Comparison of ENCODE assay signal across 14 cellular contexts in the genomic region with DNA sequence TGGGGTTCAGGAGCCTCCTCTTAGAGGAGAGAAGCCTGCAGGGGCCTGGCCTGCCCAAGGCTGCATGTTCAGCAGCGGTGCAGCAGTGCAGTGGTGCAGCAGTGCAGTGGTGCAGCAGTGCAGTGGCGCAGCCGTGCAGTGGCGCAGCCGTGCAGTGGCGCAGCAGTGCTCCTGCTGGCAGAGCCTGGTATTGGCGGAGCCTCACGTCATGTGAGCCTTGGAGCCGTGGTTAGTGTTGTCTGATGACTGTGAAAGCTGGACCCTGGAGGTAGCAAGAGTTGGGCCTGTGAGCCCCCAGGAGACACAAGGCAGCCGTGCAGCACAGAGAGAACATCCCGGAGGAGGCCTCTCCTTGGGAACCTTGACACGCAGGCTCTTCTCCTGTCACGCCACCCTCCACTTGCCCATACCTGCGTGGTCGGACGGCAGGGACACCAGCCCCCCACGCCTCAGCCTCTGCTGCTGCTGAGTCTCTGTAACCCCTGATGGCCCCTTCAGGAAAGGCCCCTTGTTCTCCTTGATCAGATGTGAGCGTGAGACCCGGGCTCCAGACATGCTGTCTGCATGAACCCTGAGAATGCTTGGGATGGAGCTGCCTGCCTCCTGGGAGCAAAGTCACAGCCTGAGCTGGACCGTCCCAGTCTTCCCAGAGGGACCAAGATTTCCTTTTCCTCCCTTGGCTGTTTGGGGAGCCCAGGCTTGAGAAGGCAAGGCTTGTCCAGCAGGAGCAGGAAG.
DNase-seq lines count a peak whose midpoint lies in the region; ATAC-seq and TF ChIP-seq lines count a peak whose summit lies in the region.
"Had no signal": no experiment of that assay in that cellular context is flagged by ENCODE, and none has a peak within 500 bp of the region (broad histone marks: within the 10 kb centered on the region; RNA-seq: fewer than 3 reads in every experiment).

No MANE protein-coding gene starts in this region.

- no peak overlapping the region for H3K27ac ChIP-seq in right atrium auricular region
- no peak overlapping the region for H3K27ac ChIP-seq in OCI-LY7 (ENCODE audit: low read depth, low read length, poor library complexity, severe bottlenecking)
- H3K27ac ChIP-seq in hepatocyte: no peak overlapping the region
- H3K27ac ChIP-seq: body of pancreas, esophagus muscularis mucosa, heart left ventricle had no signal

- H4K20me1 ChIP-seq in OCI-LY7 (ENCODE audit: insufficient read depth, low read length): no peaks in the 10 kb centered on the region
- H4K20me1 ChIP-seq in hepatocyte (ENCODE audit: insufficient read depth, poor library complexity, severe bottlenecking): no peaks in the 10 kb centered on the region

- H3K4me1 ChIP-seq in right atrium auricular region: no peaks in the 10 kb centered on the region
- no peaks in the 10 kb centered on the region for H3K4me1 ChIP-seq in OCI-LY7 (ENCODE audit: insufficient read depth, low read length, poor library complexity, severe bottlenecking)
- H3K4me1 ChIP-seq in hepatocyte (ENCODE audit: insufficient read depth): no peaks in the 10 kb centered on the region
- H3K4me1 ChIP-seq: body of pancreas, esophagus muscularis mucosa, heart left ventricle had no signal

- H3K36me3 ChIP-seq in right atrium auricular region (no peaks in the 10 kb centered on the region), OCI-LY7 (ENCODE audit: insufficient read depth, low read length) (no peaks in the 10 kb centered on the region), hepatocyte (replicated peaks; ENCODE audit: insufficient read depth, low read depth) (no peaks in the 10 kb centered on the region)
- H3K36me3 ChIP-seq: esophagus muscularis mucosa, heart left ventricle had no signal

- H3K4me1 Mint-ChIP-seq in type B pancreatic cell (ENCODE audit: unreplicated experiment): peaks cover 6% of the 10 kb centered on the region

- H3K4me2 ChIP-seq in OCI-LY7 (ENCODE audit: low read length): no peak overlapping the region
- H3K4me2 ChIP-seq in hepatocyte: no peak overlapping the region
- H3K4me2 ChIP-seq: smooth muscle cell had no signal

- BruUV-seq in OCI-LY7 (replicated peaks; lab: Mats Ljungman, UMichigan): no TSS peak

- no peak overlapping the region for H2AFZ ChIP-seq in OCI-LY7 (ENCODE audit: low read length)
- H2AFZ ChIP-seq in hepatocyte: no peak overlapping the region

- no peaks in the 10 kb centered on the region for H3K36me3 Mint-ChIP-seq in type B pancreatic cell

- H3K27me3 ChIP-seq in right atrium auricular region (no peaks in the 10 kb centered on the region), hepatocyte (no peaks in the 10 kb centered on the region)
- H3K27me3 ChIP-seq: body of pancreas had no signal

- H3K27ac Mint-ChIP-seq in type B pancreatic cell: no peak overlapping the region

- H3K4me3 ChIP-seq in right atrium auricular region (no peak overlapping the region), OCI-LY7 (ENCODE audit: low read depth, low read length, poor library complexity, severe bottlenecking) (no peak overlapping the region), hepatocyte (no peak overlapping the region)
- H3K4me3 ChIP-seq: body of pancreas, esophagus muscularis mucosa, heart left ventricle, smooth muscle cell had no signal

- WGBS in hepatocyte (ENCODE audit: low lambda C conversion rate, missing lambda C conversion rate): 92% methylated on average over 20 of the region's 20 CpGs

- H3K9me2 ChIP-seq in OCI-LY7 (ENCODE audit: insufficient read depth, low read length) (no peaks in the 10 kb centered on the region), hepatocyte (replicated peaks; ENCODE audit: insufficient read depth) (no peaks in the 10 kb centered on the region)

- intact Hi-C loops in Right ventricle myocardium superior (cut with DNase I): no loop called here
- intact Hi-C loops in OCI-LY7 (cut with micrococcal nuclease; ENCODE audit: unreplicated experiment): no loop called here

- DNase-seq in Right ventricle myocardium superior: peak; percentile 11
- DNase-seq in right atrium auricular region (ENCODE audit: low spot score): no peak
- DNase-seq in OCI-LY7 (ENCODE audit: low spot score): peak; percentile 4
- DNase-seq in hepatocyte (ENCODE audit: low spot score): peak; percentile 2
- no peak for DNase-seq in type B pancreatic cell (ENCODE audit: extremely low spot score, unreplicated experiment)
- no peak for DNase-seq in NCI-H2196 (lab: John Stamatoyannopoulos, UW; ENCODE audit: unreplicated experiment)
- no peak for DNase-seq in medulla oblongata (ENCODE audit: extremely low spot score)
- DNase-seq in stimulated activated CD4-positive, alpha-beta T cell treated with anti-CD3 and anti-CD28 coated beads, Interleukin-4, amount 100 ng/mL, for 24 hours: no peak
- DNase-seq: activated naive CD4-positive, alpha-beta T cell treated with anti-CD3 and anti-CD28 coated beads, Interleukin-2, amount 50 U/mL, for 16 hours; body of pancreas; stimulated activated naive CD4-positive, alpha-beta T cell treated with Interleukin-2 at 50 U/mL for 16 hours had no signal

- TF ChIP-seq CTCF in right atrium auricular region (IDR thresholded peaks at IDR 0.05): no peak
- TF ChIP-seq CTCF in OCI-LY7 (conservative IDR thresholded peaks at IDR 0.05; ENCODE audit: low read length): peak; percentile 47; the same call in 1 of the 2 replicates
- TF ChIP-seq CTCF in hepatocyte (IDR thresholded peaks at IDR 0.05; ENCODE audit: poor library complexity): no peak
- peak; percentile 47 for TF ChIP-seq CTCF in type B pancreatic cell (conservative IDR thresholded peaks at IDR 0.05)

- H3K79me2 ChIP-seq in OCI-LY7 (ENCODE audit: insufficient read depth, low read depth, low read length) (no peaks in the 10 kb centered on the region), hepatocyte (no peaks in the 10 kb centered on the region)

- no peak for ATAC-seq in Right ventricle myocardium superior (ENCODE audit: poor library complexity)
- ATAC-seq: body of pancreas had no signal

- H3K9me3 ChIP-seq in right atrium auricular region (peaks cover 0 to 27% of the 10 kb centered on the region in 2 donors), OCI-LY7 (ENCODE audit: low read length) (peaks cover 11% of the 10 kb centered on the region; the same call in 1 of the 2 replicates), hepatocyte (ENCODE audit: low read depth) (no peaks in the 10 kb centered on the region)

- CTCF ChIA-PET in OCI-LY7 (lab: Charles Lee; ENCODE audit: unreplicated experiment): no interaction called here

- H3K4me3 Mint-ChIP-seq in type B pancreatic cell: no peak overlapping the region

- POLR2A ChIA-PET in OCI-LY7 (lab: Charles Lee): no interaction called here

- H3K9me3 Mint-ChIP-seq in type B pancreatic cell: peaks cover 14% of the 10 kb centered on the region

- peaks cover 25% of the 10 kb centered on the region for H3K27me3 Mint-ChIP-seq in type B pancreatic cell

Comparison
In these comparisons a context has a peak if more than half of its experiments do, and no peak if none do; other contexts are left out.
1. DNase-seq: peak in Right ventricle myocardium superior (single experiment), OCI-LY7 (single experiment) and hepatocyte (single experiment); none in right atrium auricular region (single experiment), type B pancreatic cell (single experiment), NCI-H2196 (single experiment), medulla oblongata (single experiment) and stimulated activated CD4-positive, alpha-beta T cell treated with anti-CD3 and anti-CD28 coated beads, Interleukin-4, amount 100 ng/mL, for 24 hours (single experiment).
2. CTCF ChIP-seq: peak in OCI-LY7 (single experiment) and type B pancreatic cell (single experiment); none in right atrium auricular region (0 of 2) and hepatocyte (single experiment).